ENCODE assay signal across 1 cellular context in the genomic region with DNA sequence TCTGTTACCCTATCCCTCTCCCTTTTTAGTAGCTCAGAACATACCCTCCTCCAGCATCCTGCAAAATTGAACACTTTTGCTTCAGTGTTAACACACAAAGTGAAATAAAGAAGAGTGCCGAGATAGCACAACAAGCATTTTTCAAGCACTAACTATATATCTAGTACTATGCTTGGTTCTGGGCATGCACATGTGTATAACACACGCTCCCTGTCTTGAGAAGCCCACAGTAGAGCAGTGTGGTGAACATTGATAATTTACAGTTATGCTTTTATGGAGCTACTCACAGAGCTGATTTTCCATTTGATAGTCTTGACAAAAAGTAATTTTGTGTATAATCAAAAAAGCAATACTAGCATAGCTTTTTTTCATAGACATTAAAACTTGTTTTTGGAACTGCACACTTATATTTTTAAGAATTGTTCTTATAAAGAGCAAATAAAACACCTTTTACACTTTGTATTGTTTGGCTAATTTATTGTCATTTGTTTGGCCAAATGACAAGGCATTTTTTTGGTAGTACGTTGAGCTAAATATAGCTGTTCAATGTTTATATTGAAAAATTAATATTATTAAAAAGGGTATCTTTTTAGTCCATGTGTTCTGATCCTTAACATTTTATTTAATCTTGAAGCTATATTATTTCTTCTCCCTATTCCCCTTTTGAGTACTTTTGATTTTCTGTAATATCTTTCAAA.
A peak's percentile ranks its signal among the peaks of the same experiment; 100 is the strongest.
TF ChIP-seq lines count a peak whose summit lies in the region.

No MANE protein-coding gene starts in this region.

TF ChIP-seq in K562, 482 proteins besides CTCF, POLR2A, EP300 and RAD21:
- TF ChIP-seq, protein P1, sequence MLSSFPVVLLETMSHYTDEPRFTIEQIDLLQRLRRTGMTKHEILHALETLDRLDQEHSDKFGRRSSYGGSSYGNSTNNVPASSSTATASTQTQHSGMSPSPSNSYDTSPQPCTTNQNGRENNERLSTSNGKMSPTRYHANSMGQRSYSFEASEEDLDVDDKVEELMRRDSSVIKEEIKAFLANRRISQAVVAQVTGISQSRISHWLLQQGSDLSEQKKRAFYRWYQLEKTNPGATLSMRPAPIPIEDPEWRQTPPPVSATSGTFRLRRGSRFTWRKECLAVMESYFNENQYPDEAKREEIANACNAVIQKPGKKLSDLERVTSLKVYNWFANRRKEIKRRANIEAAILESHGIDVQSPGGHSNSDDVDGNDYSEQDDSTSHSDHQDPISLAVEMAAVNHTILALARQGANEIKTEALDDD (IDR thresholded peaks at IDR 0.05), result peak; percentile 31; the same call in 1 of the 2 replicates
- no peak for TF ChIP-seq ZNF778 (CRISPR knock-in tag; IDR thresholded peaks at IDR 0.05)
- TF ChIP-seq SETDB1 (IDR thresholded peaks at IDR 0.05; ENCODE audit: low read length), result no peak
- no peak for TF ChIP-seq BRCA1 (IDR thresholded peaks at IDR 0.05)
- no peak for TF ChIP-seq BRCA1 (CRISPR knock-in tag; IDR thresholded peaks at IDR 0.05)
- no peak for TF ChIP-seq MED1 (CRISPR knock-in tag; IDR thresholded peaks at IDR 0.05; ENCODE audit: borderline replicate concordance)
- TF ChIP-seq RBM34 (IDR thresholded peaks at IDR 0.05; ENCODE audit: borderline replicate concordance, insufficient read depth, low read length), result no peak
- no peak for TF ChIP-seq MXI1 (IDR thresholded peaks at IDR 0.05; ENCODE audit: low read depth, low read length)
- TF ChIP-seq ZC3H11A (IDR thresholded peaks at IDR 0.05; ENCODE audit: low read depth, low read length), result no peak
- no peak for TF ChIP-seq MCM2 (IDR thresholded peaks at IDR 0.05; ENCODE audit: low read depth)
- TF ChIP-seq, protein P2, sequence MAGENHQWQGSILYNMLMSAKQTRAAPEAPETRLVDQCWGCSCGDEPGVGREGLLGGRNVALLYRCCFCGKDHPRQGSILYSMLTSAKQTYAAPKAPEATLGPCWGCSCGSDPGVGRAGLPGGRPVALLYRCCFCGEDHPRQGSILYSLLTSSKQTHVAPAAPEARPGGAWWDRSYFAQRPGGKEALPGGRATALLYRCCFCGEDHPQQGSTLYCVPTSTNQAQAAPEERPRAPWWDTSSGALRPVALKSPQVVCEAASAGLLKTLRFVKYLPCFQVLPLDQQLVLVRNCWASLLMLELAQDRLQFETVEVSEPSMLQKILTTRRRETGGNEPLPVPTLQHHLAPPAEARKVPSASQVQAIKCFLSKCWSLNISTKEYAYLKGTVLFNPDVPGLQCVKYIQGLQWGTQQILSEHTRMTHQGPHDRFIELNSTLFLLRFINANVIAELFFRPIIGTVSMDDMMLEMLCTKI (IDR thresholded peaks at IDR 0.05; ENCODE audit: partially characterized antibody), result no peak
- 0 out of 2 replicates have a peak, but pooled peaks have one; percentile 40 for TF ChIP-seq MAFG (tag; conservative IDR thresholded peaks at IDR 0.05)
- TF ChIP-seq, protein P3, sequence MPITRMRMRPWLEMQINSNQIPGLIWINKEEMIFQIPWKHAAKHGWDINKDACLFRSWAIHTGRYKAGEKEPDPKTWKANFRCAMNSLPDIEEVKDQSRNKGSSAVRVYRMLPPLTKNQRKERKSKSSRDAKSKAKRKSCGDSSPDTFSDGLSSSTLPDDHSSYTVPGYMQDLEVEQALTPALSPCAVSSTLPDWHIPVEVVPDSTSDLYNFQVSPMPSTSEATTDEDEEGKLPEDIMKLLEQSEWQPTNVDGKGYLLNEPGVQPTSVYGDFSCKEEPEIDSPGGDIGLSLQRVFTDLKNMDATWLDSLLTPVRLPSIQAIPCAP (CRISPR knock-in tag; IDR thresholded peaks at IDR 0.05; ENCODE audit: borderline replicate concordance), result no peak
- no peak for TF ChIP-seq GTF2F1 (IDR thresholded peaks at IDR 0.05; ENCODE audit: low read depth, low read length)
- no peak for TF ChIP-seq ZEB2 (IDR thresholded peaks at IDR 0.05)
- no peak for TF ChIP-seq RFX1 (IDR thresholded peaks at IDR 0.05)
- TF ChIP-seq RBM39 (optimal IDR thresholded peaks at IDR 0.05; ENCODE audit: low read depth, low read length), result no peak
- no peak for TF ChIP-seq ESRRB (CRISPR knock-in tag; IDR thresholded peaks at IDR 0.05; ENCODE audit: borderline replicate concordance)
- TF ChIP-seq XRCC3 (IDR thresholded peaks at IDR 0.05), result no peak
- TF ChIP-seq HNRNPLL (IDR thresholded peaks at IDR 0.05; ENCODE audit: low read depth, low read length, poor library complexity, severe bottlenecking), result no peak
- TF ChIP-seq NFE2 (IDR thresholded peaks at IDR 0.05; ENCODE audit: low read depth), result peak; percentile 57; the same call in 1 of the 2 replicates
- TF ChIP-seq ZNF316 (IDR thresholded peaks at IDR 0.05), result peak; percentile 55
- TF ChIP-seq, protein P4, sequence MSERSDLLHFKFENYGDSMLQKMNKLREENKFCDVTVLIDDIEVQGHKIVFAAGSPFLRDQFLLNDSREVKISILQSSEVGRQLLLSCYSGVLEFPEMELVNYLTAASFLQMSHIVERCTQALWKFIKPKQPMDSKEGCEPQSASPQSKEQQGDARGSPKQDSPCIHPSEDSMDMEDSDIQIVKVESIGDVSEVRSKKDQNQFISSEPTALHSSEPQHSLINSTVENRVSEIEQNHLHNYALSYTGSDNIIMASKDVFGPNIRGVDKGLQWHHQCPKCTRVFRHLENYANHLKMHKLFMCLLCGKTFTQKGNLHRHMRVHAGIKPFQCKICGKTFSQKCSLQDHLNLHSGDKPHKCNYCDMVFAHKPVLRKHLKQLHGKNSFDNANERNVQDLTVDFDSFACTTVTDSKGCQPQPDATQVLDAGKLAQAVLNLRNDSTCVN (CRISPR knock-in tag; IDR thresholded peaks at IDR 0.05), result no peak
- TF ChIP-seq HDAC2 (IDR thresholded peaks at IDR 0.05), result no peak
- no peak for TF ChIP-seq HMG20B (CRISPR knock-in tag; IDR thresholded peaks at IDR 0.05)
- no peak for TF ChIP-seq CC2D1A (IDR thresholded peaks at IDR 0.05)
- TF ChIP-seq, protein P5, sequence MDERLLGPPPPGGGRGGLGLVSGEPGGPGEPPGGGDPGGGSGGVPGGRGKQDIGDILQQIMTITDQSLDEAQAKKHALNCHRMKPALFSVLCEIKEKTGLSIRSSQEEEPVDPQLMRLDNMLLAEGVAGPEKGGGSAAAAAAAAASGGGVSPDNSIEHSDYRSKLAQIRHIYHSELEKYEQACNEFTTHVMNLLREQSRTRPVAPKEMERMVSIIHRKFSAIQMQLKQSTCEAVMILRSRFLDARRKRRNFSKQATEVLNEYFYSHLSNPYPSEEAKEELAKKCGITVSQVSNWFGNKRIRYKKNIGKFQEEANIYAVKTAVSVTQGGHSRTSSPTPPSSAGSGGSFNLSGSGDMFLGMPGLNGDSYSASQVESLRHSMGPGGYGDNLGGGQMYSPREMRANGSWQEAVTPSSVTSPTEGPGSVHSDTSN (CRISPR knock-in tag; IDR thresholded peaks at IDR 0.05; ENCODE audit: low read depth), result no peak
- TF ChIP-seq, protein P5 (tag; conservative IDR thresholded peaks at IDR 0.05; ENCODE audit: low read depth), result 0 out of 2 replicates have a peak, but pooled peaks have one; percentile 30
- no peak for TF ChIP-seq ZFPM2 (CRISPR knock-in tag; IDR thresholded peaks at IDR 0.05)
- no peak for TF ChIP-seq MYBL2 (IDR thresholded peaks at IDR 0.05; ENCODE audit: low read depth)
- no peak for TF ChIP-seq MYBL2 (CRISPR knock-in tag; IDR thresholded peaks at IDR 0.05; ENCODE audit: borderline replicate concordance)
- no peak for TF ChIP-seq TBP (optimal IDR thresholded peaks at IDR 0.05; ENCODE audit: low read depth, low read length)
- no peak for TF ChIP-seq ASH1L (IDR thresholded peaks at IDR 0.05; ENCODE audit: borderline replicate concordance, low read depth, partially characterized antibody)
- TF ChIP-seq ZNF695 (CRISPR knock-in tag; IDR thresholded peaks at IDR 0.05), result no peak
- no peak for TF ChIP-seq TAF15 (IDR thresholded peaks at IDR 0.05; ENCODE audit: low read depth, low read length)
- TF ChIP-seq ZNF354B (CRISPR knock-in tag; IDR thresholded peaks at IDR 0.05), result no peak
- TF ChIP-seq ZNF444 (CRISPR knock-in tag; IDR thresholded peaks at IDR 0.05), result no peak
- no peak for TF ChIP-seq DNMT1 (IDR thresholded peaks at IDR 0.05)
